In the genomic region with DNA sequence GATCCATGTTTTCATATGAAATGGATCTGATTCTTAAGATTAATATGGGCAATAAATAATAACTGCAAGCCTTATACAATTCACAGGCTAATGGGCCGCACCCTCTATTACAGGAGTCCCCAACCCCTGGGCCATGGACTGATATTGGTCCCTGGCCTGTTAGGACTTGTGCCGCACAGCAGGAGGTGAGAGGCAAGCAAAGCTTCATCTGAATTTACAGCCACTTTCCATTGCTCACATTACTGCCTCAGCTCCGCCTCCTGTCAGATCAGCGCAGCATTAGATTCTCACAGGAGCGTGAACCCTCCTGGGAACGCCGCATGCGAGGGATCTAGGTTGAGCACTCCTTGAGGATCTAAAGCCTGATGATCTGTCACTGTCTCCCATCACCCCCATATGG, we compare ENCODE assay signal across 14 cellular contexts. TPM values are rescaled to one million over a fixed set of nuclear protein-coding genes. Genes with fewer than 3 reads are reported as not detected.
DNase-seq lines count a peak whose midpoint lies in the region; ATAC-seq and TF ChIP-seq lines count a peak whose summit lies in the region.
"Had no signal": no experiment of that assay in that cellular context is flagged by ENCODE, and none has a peak within 500 bp of the region (broad histone marks: within the 10 kb centered on the region; RNA-seq: fewer than 3 reads in every experiment).

No MANE protein-coding gene starts in this region.

- H3K9me3 ChIP-seq in BLaER1 (no peaks in the 10 kb centered on the region), esophagus squamous epithelium (no peaks in the 10 kb centered on the region)
- H3K9me3 ChIP-seq: MG63 had no signal

- peak in 1 of 6 experiments; percentile 8 for TF ChIP-seq CTCF in esophagus squamous epithelium (IDR thresholded peaks at IDR 0.05)

- no peaks in the 10 kb centered on the region for H3K27me3 Mint-ChIP-seq in activated CD4-positive, alpha-beta T cell treated with anti-CD3 and anti-CD28 coated beads, Interleukin-2, amount 10 ng/mL, durations not matched to agents 24 days and 14 days

- peaks cover 17% of the 10 kb centered on the region for H3K4me1 Mint-ChIP-seq in activated CD4-positive, alpha-beta T cell treated with anti-CD3 and anti-CD28 coated beads, Interleukin-2, amount 10 ng/mL, durations not matched to agents 24 days and 14 days

- peaks cover 5% of the 10 kb centered on the region for H3K36me3 Mint-ChIP-seq in activated CD4-positive, alpha-beta T cell treated with anti-CD3 and anti-CD28 coated beads, Interleukin-2, amount 10 ng/mL, durations not matched to agents 24 days and 14 days (ENCODE audit: low read depth)
- H3K36me3 Mint-ChIP-seq: activated naive CD4-positive, alpha-beta T cell treated with anti-CD3 and anti-CD28 coated beads, Interleukin-2, amount 50 U/mL, for 72 hours had no signal

- H3K4me1 ChIP-seq in BLaER1 (peaks cover 84% of the 10 kb centered on the region), esophagus squamous epithelium (peaks cover 8 to 41% (median 24%) of the 10 kb centered on the region in 3 donors)

- intact Hi-C loops in esophagus squamous epithelium (cut with DNase I): no loop called here
- intact Hi-C loops in activated CD4-positive, alpha-beta T cell treated with anti-CD3 and anti-CD28 coated beads, Interleukin-2, amount 10 ng/mL, durations not matched to agents 24 days and 14 days (cut with micrococcal nuclease): no loop called here

- peaks cover 49% of the 10 kb centered on the region for H4K20me1 ChIP-seq in BLaER1

- H3K4me3 ChIP-seq in BLaER1: no peak overlapping the region
- H3K4me3 ChIP-seq in esophagus squamous epithelium: peak overlapping the region in 1 of 4 donors; percentile 2
- H3K4me3 ChIP-seq: MG63 had no signal

- no peaks in the 10 kb centered on the region for H3K9me3 Mint-ChIP-seq in activated CD4-positive, alpha-beta T cell treated with anti-CD3 and anti-CD28 coated beads, Interleukin-2, amount 10 ng/mL, durations not matched to agents 24 days and 14 days
- H3K9me3 Mint-ChIP-seq: activated naive CD4-positive, alpha-beta T cell treated with anti-CD3 and anti-CD28 coated beads, Interleukin-2, amount 50 U/mL, for 72 hours; T-helper 2 cell treated with Interferon-gamma antibody and Interleukin-4, amounts not matched to agents 5 μg/mL and 100 μg/mL, for 36 hours had no signal

- DNase-seq in NCI-H1105 treated with DMSO at 0.1 percent for 48 hours (lab: John Stamatoyannopoulos, UW) (peak; percentile 57), NCI-H526 (lab: John Stamatoyannopoulos, UW) (peak; percentile 42 to 61), esophagus squamous epithelium (lab: John Stamatoyannopoulos, UW) (no peak)
- DNase-seq in activated CD4-positive, alpha-beta T cell treated with anti-CD3 and anti-CD28 coated beads, Interleukin-2, amount 10 ng/mL, durations not matched to agents 24 days and 14 days: no peak
- DNase-seq: left colon, MG63 had no signal

- H3K36me3 ChIP-seq in BLaER1 (peaks cover 5% of the 10 kb centered on the region; the same call in 1 of the 2 replicates), esophagus squamous epithelium (no peaks in the 10 kb centered on the region)
- H3K36me3 ChIP-seq: MG63 had no signal

- ATAC-seq in GM21526 (IDR thresholded peaks at IDR 0.05; ENCODE audit: low FRiP score, unreplicated experiment) (no peak), HG02610 (IDR thresholded peaks at IDR 0.05; ENCODE audit: unreplicated experiment) (no peak), HG02938 (IDR thresholded peaks at IDR 0.05; ENCODE audit: unreplicated experiment) (no peak)
- ATAC-seq: activated naive CD4-positive, alpha-beta T cell treated with anti-CD3 and anti-CD28 coated beads, Interleukin-2, amount 50 U/mL, for 72 hours; left colon; Panc1 had no signal

- WGBS in esophagus squamous epithelium, 2 donors: 53 to 75% methylated on average over 2 to 7 of the region's 8 CpGs

- H3K4me3 Mint-ChIP-seq in activated CD4-positive, alpha-beta T cell treated with anti-CD3 and anti-CD28 coated beads, Interleukin-2, amount 10 ng/mL, durations not matched to agents 24 days and 14 days: no peak overlapping the region
- H3K4me3 Mint-ChIP-seq: T-helper 2 cell treated with Interferon-gamma antibody and Interleukin-4, amounts not matched to agents 5 μg/mL and 100 μg/mL, for 36 hours had no signal

- no peak overlapping the region for H3K9ac ChIP-seq in BLaER1

- H3K27me3 ChIP-seq in BLaER1: no peaks in the 10 kb centered on the region
- H3K27me3 ChIP-seq in esophagus squamous epithelium: no peaks in the 10 kb centered on the region
- H3K27me3 ChIP-seq: MG63 had no signal

- H3K27ac ChIP-seq in BLaER1 (no peak overlapping the region), esophagus squamous epithelium (peak overlapping the region; percentile 15 to 65 (median 48))
- H3K27ac ChIP-seq: HL-60 had no signal

- peak overlapping the region; percentile 87 for H3K4me2 ChIP-seq in BLaER1

- TF ChIP-seq POLR2A in esophagus squamous epithelium (IDR thresholded peaks at IDR 0.05): no peak

- no peak overlapping the region for H3K27ac Mint-ChIP-seq in activated CD4-positive, alpha-beta T cell treated with anti-CD3 and anti-CD28 coated beads, Interleukin-2, amount 10 ng/mL, durations not matched to agents 24 days and 14 days
- H3K27ac Mint-ChIP-seq: activated naive CD4-positive, alpha-beta T cell treated with anti-CD3 and anti-CD28 coated beads, Interleukin-2, amount 50 U/mL, for 72 hours; T-helper 2 cell treated with Interferon-gamma antibody and Interleukin-4, amounts not matched to agents 5 μg/mL and 100 μg/mL, for 36 hours had no signal

RNA-seq across cellular contexts. Expression of a gene that starts 26.8 kb away (rescaled TPM):
- total RNA-seq in esophagus squamous epithelium: 10 to 100 TPM; 12.5 to 31.5 (median 25.3) TPM
- total RNA-seq in activated CD4-positive, alpha-beta T cell treated with anti-CD3 and anti-CD28 coated beads, Interleukin-2, amount 10 ng/mL, durations not matched to agents 24 days and 14 days: 59.5 and 61.1 TPM in 2 replicates

Comparison
In these comparisons a context has a peak if more than half of its experiments do, and no peak if none do; other contexts are left out.
1. DNase-seq: peak in NCI-H1105 treated with DMSO at 0.1 percent for 48 hours (single experiment) and NCI-H526 (2 of 2); none in esophagus squamous epithelium (single experiment) and activated CD4-positive, alpha-beta T cell treated with anti-CD3 and anti-CD28 coated beads, Interleukin-2, amount 10 ng/mL, durations not matched to agents 24 days and 14 days (single experiment).